ENCODE assay signal across 10 cellular contexts in genomic region chr2:11234309-11234708, GRCh38.
DNase-seq lines count a peak whose midpoint lies in the region; ATAC-seq and TF ChIP-seq lines count a peak whose summit lies in the region.
"Had no signal": no experiment of that assay in that cellular context is flagged by ENCODE, and none has a peak within 500 bp of the region (broad histone marks: within the 10 kb centered on the region; RNA-seq: fewer than 3 reads in every experiment).

No MANE protein-coding gene starts in this region.

- WGBS in spleen, 5 donors: 54 to 73% (median 54%) methylated on average over 1 of the region's 1 CpG

- H3K9me3 ChIP-seq in PC-9 (ENCODE audit: insufficient read depth, low read depth) (no peaks in the 10 kb centered on the region), spleen (no peaks in the 10 kb centered on the region)

- H2AFZ ChIP-seq in PC-9: no peak overlapping the region

- H3K4me3 ChIP-seq in PC-9 (no peak overlapping the region), fibroblast of villous mesenchyme (ENCODE audit: low read depth, low read length) (no peak overlapping the region), spleen (no peak overlapping the region)

- H3K36me3 ChIP-seq in PC-9 (ENCODE audit: low read depth) (peaks cover 8% of the 10 kb centered on the region; the same call in 1 of the 2 replicates), spleen (peaks cover 0 to 31% (median 3%) of the 10 kb centered on the region in 6 donors)

- H3K4me1 ChIP-seq in PC-9 (replicated peaks; ENCODE audit: insufficient read depth): no peaks in the 10 kb centered on the region
- H3K4me1 ChIP-seq in spleen: peaks cover 0 to 17% (median 4%) of the 10 kb centered on the region in 6 donors

- H3K4me2 ChIP-seq in PC-9: no peak overlapping the region

- no peaks in the 10 kb centered on the region for H3K9me2 ChIP-seq in PC-9 (ENCODE audit: insufficient read depth)

- ATAC-seq in GM21367 (IDR thresholded peaks at IDR 0.05; ENCODE audit: unreplicated experiment): no peak

- BruUV-seq in PC-9 (replicated peaks; lab: Mats Ljungman, UMichigan): no TSS peak

- CTCF ChIA-PET in PC-9 (lab: Charles Lee): interaction anchor here (0.6 to 1.5 kb wide), 5 partner anchors 109 to 329 kb away, joined by 3 to 5 read pairs (median 4); no protein-coding TSS in a partner anchor

- peaks cover 16% of the 10 kb centered on the region; the same call in 1 of the 2 replicates for H3K79me2 ChIP-seq in PC-9 (ENCODE audit: low read depth)

- intact Hi-C loops in PC-9 (cut with micrococcal nuclease; ENCODE audit: unreplicated experiment) (loop anchor here (1.0 to 5.0 kb wide), 4 partner anchors 102 to 348 kb away; a partner anchor contains a TSS), spleen (cut with DNase I; ENCODE audit: low total_unique reads) (loop anchor here (10.0 kb wide), 1 partner anchor 180 kb away; no protein-coding TSS in a partner anchor)

- DNase-seq in NCI-H2029 (lab: John Stamatoyannopoulos, UW) (peak; percentile 1), NCI-H2029 treated with DMSO at 0.1 percent for 48 hours (lab: John Stamatoyannopoulos, UW) (no peak), PC-9 (no peak), fibroblast of villous mesenchyme (ENCODE audit: low read depth) (peak; percentile 39), spleen (no peak), mesenteric fat pad (ENCODE audit: low spot score) (no peak), substantia nigra (lab: John Stamatoyannopoulos, UW) (no peak)
- DNase-seq: T-helper 9 cell had no signal

- no peak overlapping the region for H3K27ac ChIP-seq in PC-9
- H3K27ac ChIP-seq in spleen: no peak overlapping the region
- H3K27ac ChIP-seq in substantia nigra (ENCODE audit: low read depth, low read length, poor library complexity, severe bottlenecking): no peak overlapping the region
- H3K27ac ChIP-seq: epithelial cell of prostate had no signal

- TF ChIP-seq CTCF in PC-9 (conservative IDR thresholded peaks at IDR 0.05) (peak; percentile 82), fibroblast of villous mesenchyme (IDR thresholded peaks at IDR 0.05; ENCODE audit: insufficient read depth, low read depth, low read length) (peak; percentile 37), spleen (IDR thresholded peaks at IDR 0.05 in 8 of 11, conservative IDR thresholded peaks at IDR 0.05 in 3 of 11) (peak in 9 of 11 experiments; percentile 24 to 53 (median 45))

- H3F3A ChIP-seq in PC-9 (ENCODE audit: insufficient read depth, low read depth): peaks cover 19% of the 10 kb centered on the region; the same call in 1 of the 2 replicates

- POLR2A ChIA-PET in PC-9 (lab: Charles Lee; ENCODE audit: unreplicated experiment): no interaction called here

- no peak for TF ChIP-seq POLR2A in spleen (IDR thresholded peaks at IDR 0.05)

- H3K27me3 ChIP-seq in PC-9 (ENCODE audit: insufficient read depth, low read depth): no peaks in the 10 kb centered on the region
- no peaks in the 10 kb centered on the region for H3K27me3 ChIP-seq in spleen (replicated peaks in 1 of 7)

- H4K20me1 ChIP-seq in PC-9 (ENCODE audit: insufficient read depth): peaks cover 22% of the 10 kb centered on the region

Comparison
In these comparisons a context has a peak if more than half of its experiments do, and no peak if none do; other contexts are left out.
1. DNase-seq: peak in NCI-H2029 (single experiment) and fibroblast of villous mesenchyme (single experiment); none in NCI-H2029 treated with DMSO at 0.1 percent for 48 hours (single experiment), PC-9 (0 of 2), spleen (single experiment), mesenteric fat pad (single experiment) and substantia nigra (0 of 49).
2. Peak in every context shown above with its lines, with median percentiles within 50 percentile points of each other: CTCF ChIP-seq.